12 cellular contexts compared by ENCODE assay signal in the genomic region with DNA sequence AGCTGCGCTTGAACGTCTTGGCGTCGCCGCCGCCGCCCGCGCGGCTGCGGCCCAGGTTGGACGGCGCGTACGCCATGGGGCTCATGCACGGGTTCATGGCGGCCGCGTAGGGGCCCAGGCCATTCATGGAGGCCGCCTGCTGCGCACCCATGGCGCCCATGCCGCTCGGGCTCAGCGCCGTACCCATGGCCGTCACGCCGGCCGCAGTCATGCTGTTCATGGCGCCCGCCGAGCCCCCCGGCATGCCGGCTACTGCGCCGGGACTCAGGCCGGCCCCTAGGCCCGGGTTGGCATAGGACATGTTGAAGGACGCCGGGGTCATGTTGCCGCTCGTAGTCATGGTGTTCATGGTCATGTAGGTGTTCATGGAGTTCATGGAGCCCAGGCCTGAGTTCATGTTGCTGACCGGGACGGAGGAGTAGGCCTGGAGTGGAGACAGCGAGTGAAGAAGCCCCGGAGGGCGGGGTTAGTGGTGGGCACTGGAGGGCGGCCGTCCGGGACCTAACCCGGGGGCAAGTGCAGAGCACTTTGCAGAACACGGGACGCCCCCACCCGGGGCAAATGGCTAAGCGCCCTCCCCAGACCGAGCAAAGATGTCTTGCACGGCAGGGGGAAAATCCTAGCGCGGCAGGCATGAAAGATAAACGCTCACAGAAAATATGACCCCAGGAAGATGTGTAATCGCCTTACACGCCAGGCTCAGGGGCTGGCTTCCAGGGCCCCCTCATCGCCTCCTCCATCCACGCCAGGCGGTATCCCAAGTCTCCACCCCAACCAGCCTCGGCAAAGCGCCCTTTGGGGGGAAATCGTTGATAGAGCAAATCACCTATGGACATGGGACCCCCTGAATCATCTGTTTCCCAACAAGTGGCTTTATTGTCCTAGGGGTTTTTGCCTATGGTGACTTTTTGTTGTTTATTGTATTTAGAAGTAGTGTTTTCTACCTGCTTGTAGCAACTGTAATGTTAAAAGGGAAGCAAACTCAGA. TPM values are rescaled to one million over a fixed set of nuclear protein-coding genes. Genes with fewer than 3 reads are reported as not detected.
DNase-seq lines count a peak whose midpoint lies in the region; ATAC-seq, FAIRE-seq and TF ChIP-seq lines count a peak whose summit lies in the region.
"Had no signal": no experiment of that assay in that cellular context is flagged by ENCODE, and none has a peak within 500 bp of the region (broad histone marks: within the 10 kb centered on the region; RNA-seq: fewer than 3 reads in every experiment).

No MANE protein-coding gene starts in this region.

- H3K9me3 Mint-ChIP-seq in activated naive CD8-positive, alpha-beta T cell treated with anti-CD3 and anti-CD28 coated beads, Interleukin-2, amount 10 ng/mL, durations not matched to agents 7 days and 5 days: peaks cover 3% of the 10 kb centered on the region
- peaks cover 21% of the 10 kb centered on the region for H3K9me3 Mint-ChIP-seq in activated naive CD8-positive, alpha-beta T cell treated with anti-CD3 and anti-CD28 coated beads for 36 hours
- no peaks in the 10 kb centered on the region for H3K9me3 Mint-ChIP-seq in osteocyte (ENCODE audit: unreplicated experiment)

- no peak overlapping the region for H2AFZ ChIP-seq in PC-9
- no peak overlapping the region for H2AFZ ChIP-seq in HepG2 (ENCODE audit: low read length)

- no peak for ATAC-seq in activated naive CD8-positive, alpha-beta T cell treated with anti-CD3 and anti-CD28 coated beads, Interleukin-2, amount 10 ng/mL, durations not matched to agents 7 days and 5 days (ENCODE audit: low read depth)
- ATAC-seq in HepG2 (no peak), upper lobe of left lung (ENCODE audit: low FRiP score in 2 of 2) (no peak)
- ATAC-seq: GM12878 had no signal

- H3K27ac ChIP-seq in PC-9 (peak overlapping the region; percentile 99), HepG2 (ENCODE audit: extremely low read length, insufficient read depth, low read length) (peak overlapping the region; percentile 96), upper lobe of left lung (peak overlapping the region; percentile 71 to 92 (median 89))
- H3K27ac ChIP-seq: neutrophil had no signal

- H3K36me3 ChIP-seq in PC-9 (ENCODE audit: low read depth) (peaks cover 21% of the 10 kb centered on the region; the same call in 1 of the 2 replicates), HepG2 (replicated peaks in 1 of 2; ENCODE audit: control insufficient read depth in 1 of 2, insufficient read depth in 2 of 2, low read length in 2 of 2) (peaks cover 9 to 14% of the 10 kb centered on the region in 2 experiments), upper lobe of left lung (no peaks in the 10 kb centered on the region)
- H3K36me3 ChIP-seq: neutrophil had no signal

- no peak for TF ChIP-seq EP300 in HepG2 (IDR thresholded peaks at IDR 0.05; ENCODE audit: low read depth in 2 of 2, low read length in 2 of 2)
- no peak for TF ChIP-seq EP300 in HepG2 (CRISPR knock-in tag; IDR thresholded peaks at IDR 0.05; ENCODE audit: borderline replicate concordance)
- no peak for TF ChIP-seq EP300 in upper lobe of left lung (IDR thresholded peaks at IDR 0.05)

- WGBS in HepG2 (ENCODE audit: low lambda C conversion rate): 95% methylated on average over 69 of the region's 69 CpGs
- 7 to 8% methylated on average over 28 to 39 of the region's 69 CpGs for WGBS in upper lobe of left lung, 2 donors

- H4K20me1 ChIP-seq in PC-9 (ENCODE audit: insufficient read depth) (no peaks in the 10 kb centered on the region), HepG2 (ENCODE audit: insufficient read depth, low read length) (no peaks in the 10 kb centered on the region)

- H3K9ac ChIP-seq in HepG2 (ENCODE audit: insufficient read depth, low read depth, low read length): peak overlapping the region; percentile 94

- peaks cover 4% of the 10 kb centered on the region for H3K36me3 Mint-ChIP-seq in activated naive CD8-positive, alpha-beta T cell treated with anti-CD3 and anti-CD28 coated beads, Interleukin-2, amount 10 ng/mL, durations not matched to agents 7 days and 5 days
- H3K36me3 Mint-ChIP-seq in activated naive CD8-positive, alpha-beta T cell treated with anti-CD3 and anti-CD28 coated beads for 36 hours: peaks cover 22% of the 10 kb centered on the region
- H3K36me3 Mint-ChIP-seq in osteocyte (ENCODE audit: unreplicated experiment): no peaks in the 10 kb centered on the region

- H3K4me3 ChIP-seq in PC-9 (peak overlapping the region; percentile 94), HepG2 (replicated peaks in 1 of 3; ENCODE audit: insufficient read depth in 1 of 3, low read depth in 2 of 3, low read length in 3 of 3) (peak overlapping the region; percentile 87 to 96 (median 95)), upper lobe of left lung (peak overlapping the region in 3 of 4 donors; percentile 47 to 62 (median 55))
- H3K4me3 ChIP-seq: GM12878 had no signal

- H3K9me3 ChIP-seq in PC-9 (ENCODE audit: insufficient read depth, low read depth): no peaks in the 10 kb centered on the region
- no peaks in the 10 kb centered on the region for H3K9me3 ChIP-seq in HepG2 (ENCODE audit: low read length)
- no peaks in the 10 kb centered on the region for H3K9me3 ChIP-seq in upper lobe of left lung

- no peak overlapping the region for H3K27ac Mint-ChIP-seq in activated naive CD8-positive, alpha-beta T cell treated with anti-CD3 and anti-CD28 coated beads, Interleukin-2, amount 10 ng/mL, durations not matched to agents 7 days and 5 days
- H3K27ac Mint-ChIP-seq in activated naive CD8-positive, alpha-beta T cell treated with anti-CD3 and anti-CD28 coated beads for 36 hours: no peak overlapping the region
- no peak overlapping the region for H3K27ac Mint-ChIP-seq in osteocyte (ENCODE audit: unreplicated experiment)

- no peak overlapping the region for H3K4me3 Mint-ChIP-seq in activated naive CD8-positive, alpha-beta T cell treated with anti-CD3 and anti-CD28 coated beads, Interleukin-2, amount 10 ng/mL, durations not matched to agents 7 days and 5 days
- no peak overlapping the region for H3K4me3 Mint-ChIP-seq in activated naive CD8-positive, alpha-beta T cell treated with anti-CD3 and anti-CD28 coated beads for 36 hours
- no peak overlapping the region for H3K4me3 Mint-ChIP-seq in osteocyte (ENCODE audit: unreplicated experiment)

- H3K4me2 ChIP-seq in PC-9 (peak overlapping the region; percentile 96), HepG2 (ENCODE audit: low read depth, low read length) (peak overlapping the region; percentile 70)

- in situ Hi-C loops in HepG2 (cut with HindIII; ENCODE audit: extremely low pct_ligation_motif_present, low pct_unique_long_range_greater_than_20kb): loop anchor here (5.0 kb wide), 1 partner anchor 340 kb away; no protein-coding TSS in a partner anchor

- H3K27me3 ChIP-seq in PC-9 (ENCODE audit: insufficient read depth, low read depth): no peaks in the 10 kb centered on the region
- H3K27me3 ChIP-seq in HepG2 (ENCODE audit: control insufficient read depth in 1 of 2, insufficient read depth in 2 of 2, low read length in 2 of 2): no peaks in the 10 kb centered on the region; a peak in 1 of 5 replicates
- H3K27me3 ChIP-seq in upper lobe of left lung: peaks cover 4 to 62% (median 29%) of the 10 kb centered on the region in 4 donors

- POLR2A ChIA-PET in activated naive CD8-positive, alpha-beta T cell treated with anti-CD3 and anti-CD28 coated beads, Interleukin-2, amount 10 ng/mL, durations not matched to agents 7 days and 5 days (lab: Charles Lee): no interaction called here
- POLR2A ChIA-PET in PC-9 (lab: Charles Lee; ENCODE audit: unreplicated experiment): no interaction called here
- POLR2A ChIA-PET in HepG2 (lab: Yijun Ruan, JAX): interaction anchor here (0.6 to 1.4 kb wide), 6 partner anchors 10 to 346 kb away, joined by 3 to 7 read pairs (median 4); no protein-coding TSS in a partner anchor

- intact Hi-C loops in PC-9 (cut with micrococcal nuclease; ENCODE audit: unreplicated experiment): loop anchor here (10.0 kb wide), 1 partner anchor 618 kb away; no protein-coding TSS in a partner anchor
- intact Hi-C loops in HepG2 (cut with micrococcal nuclease; ENCODE audit: unreplicated experiment): loop anchor here (5.0 kb wide), 2 partner anchors 110 to 205 kb away; no protein-coding TSS in a partner anchor

- CTCF ChIA-PET in PC-9 (lab: Charles Lee) (no interaction called here), HepG2 (lab: Yijun Ruan, JAX; ENCODE audit: low intra/inter-chr PET ratio, low total read pairs) (interaction anchor here (3.3 kb wide), 1 partner anchor 346 kb away, joined by 51 read pairs; no protein-coding TSS in a partner anchor)

- BruUV-seq in PC-9 (replicated peaks; lab: Mats Ljungman, UMichigan): no TSS peak
- BruUV-seq in HepG2 (replicated peaks; lab: Mats Ljungman, UMichigan): no TSS peak

- no peaks in the 10 kb centered on the region for H3K9me2 ChIP-seq in PC-9 (ENCODE audit: insufficient read depth)

- DNase-seq in activated naive CD8-positive, alpha-beta T cell treated with anti-CD3 and anti-CD28 coated beads, Interleukin-2, amount 10 ng/mL, durations not matched to agents 7 days and 5 days: peak; percentile 35
- DNase-seq in activated naive CD8-positive, alpha-beta T cell treated with anti-CD3 and anti-CD28 coated beads for 36 hours: no peak
- DNase-seq in PC-9 (peak in 1 of 2 experiments; percentile 47), HepG2 (ENCODE audit: low spot score) (no peak), upper lobe of left lung (peak in 1 of 2 donors; percentile 85), COLO829 (ENCODE audit: low spot score) (no peak), HuH-7.5 (ENCODE audit: low spot score) (no peak), osteocyte (ENCODE audit: extremely low spot score, unreplicated experiment) (no peak)
- DNase-seq: activated CD8-positive, alpha-beta memory T cell treated with anti-CD3 and anti-CD28 coated beads, Interleukin-2, amount 50 U/mL, for 4 hours had no signal

- no peak for FAIRE-seq in HepG2 (lab: Jason Lieb, UNC)
- FAIRE-seq: GM12878 had no signal

- H3F3A ChIP-seq in PC-9 (ENCODE audit: insufficient read depth, low read depth): peaks cover 33% of the 10 kb centered on the region

- H3K4me1 Mint-ChIP-seq in activated naive CD8-positive, alpha-beta T cell treated with anti-CD3 and anti-CD28 coated beads, Interleukin-2, amount 10 ng/mL, durations not matched to agents 7 days and 5 days: peaks cover 5% of the 10 kb centered on the region
- peaks cover 10% of the 10 kb centered on the region for H3K4me1 Mint-ChIP-seq in activated naive CD8-positive, alpha-beta T cell treated with anti-CD3 and anti-CD28 coated beads for 36 hours
- H3K4me1 Mint-ChIP-seq in osteocyte (ENCODE audit: unreplicated experiment): peaks cover 33% of the 10 kb centered on the region

- TF ChIP-seq CTCF in PC-9 (conservative IDR thresholded peaks at IDR 0.05): no peak
- TF ChIP-seq CTCF in HepG2 (CRISPR knock-in tag; IDR thresholded peaks at IDR 0.05): no peak
- no peak for TF ChIP-seq CTCF in upper lobe of left lung (IDR thresholded peaks at IDR 0.05)
- no peak for TF ChIP-seq CTCF in osteocyte (IDR thresholded peaks at IDR 0.05)

- H3K27me3 Mint-ChIP-seq in activated naive CD8-positive, alpha-beta T cell treated with anti-CD3 and anti-CD28 coated beads, Interleukin-2, amount 10 ng/mL, durations not matched to agents 7 days and 5 days: peaks cover 74% of the 10 kb centered on the region
- peaks cover 88% of the 10 kb centered on the region for H3K27me3 Mint-ChIP-seq in activated naive CD8-positive, alpha-beta T cell treated with anti-CD3 and anti-CD28 coated beads for 36 hours
- peaks cover 81% of the 10 kb centered on the region for H3K27me3 Mint-ChIP-seq in osteocyte (ENCODE audit: unreplicated experiment)

- TF ChIP-seq POLR2A in HepG2 (IDR thresholded peaks at IDR 0.05; ENCODE audit: insufficient read depth in 1 of 2, low read depth in 2 of 2, low read length in 2 of 2) (peak in 1 of 2 experiments; percentile 53; a peak in 1 of 4 replicates), upper lobe of left lung (IDR thresholded peaks at IDR 0.05) (no peak)

- TF ChIP-seq RAD21 in HepG2 (CRISPR knock-in tag; IDR thresholded peaks at IDR 0.05): no peak

- H3K4me1 ChIP-seq in PC-9 (replicated peaks; ENCODE audit: insufficient read depth): no peaks in the 10 kb centered on the region
- H3K4me1 ChIP-seq in HepG2 (ENCODE audit: insufficient read depth, low read length): peaks cover 54% of the 10 kb centered on the region
- peaks cover 16 to 47% (median 33%) of the 10 kb centered on the region in 4 donors for H3K4me1 ChIP-seq in upper lobe of left lung

- peaks cover 86% of the 10 kb centered on the region for H3K79me2 ChIP-seq in PC-9 (ENCODE audit: low read depth)
- peaks cover 80% of the 10 kb centered on the region for H3K79me2 ChIP-seq in HepG2 (ENCODE audit: insufficient read depth, low read length)

RNA-seq across cellular contexts. Expression of a gene that starts 2.5 kb away (rescaled TPM):
- total RNA-seq in activated naive CD8-positive, alpha-beta T cell treated with anti-CD3 and anti-CD28 coated beads, Interleukin-2, amount 10 ng/mL, durations not matched to agents 7 days and 5 days: not detected
- total RNA-seq in activated naive CD8-positive, alpha-beta T cell treated with anti-CD3 and anti-CD28 coated beads for 36 hours: not detected
- total RNA-seq in PC-9 (2021) (35.4 and 42.6 TPM in 2 replicates), HepG2 (2016; rRNA removed; fragmentation: Illumina TruSeq; extraction: Trizol) (58.1 and 58.6 TPM in 2 replicates), upper lobe of left lung (10 to 100 TPM; 25.1 to 69.2 (median 34.6) TPM), osteocyte (not detected in 2 replicates)
- 14.5 and 16.1 TPM in 2 replicates for total RNA-seq in HepG2 (2016; cell fraction: cytosol; rRNA removed; fragmentation: Illumina TruSeq; extraction: Trizol; ENCODE audit: low read depth)
- total RNA-seq in HepG2 (2016; cell fraction: insoluble cytoplasmic fraction; rRNA removed; fragmentation: Illumina TruSeq; extraction: Trizol): 51.7 and 53.7 TPM in 2 replicates
- total RNA-seq in HepG2 (2016; cell fraction: membrane; rRNA removed; fragmentation: Illumina TruSeq; extraction: Trizol): 58.2 and 61.8 TPM in 2 replicates
- 59.1 and 60.1 TPM in 2 replicates for total RNA-seq in HepG2 (2016; cell fraction: nucleus; rRNA removed; fragmentation: Illumina TruSeq; extraction: Trizol)
- polyA plus RNA-seq in HepG2 (2011; rRNA removed): 43.4 and 47.6 TPM in 2 replicates
- 41.8 and 44.7 TPM in 2 replicates for polyA plus RNA-seq in HepG2 (2011; cell fraction: cytosol; rRNA removed)
- 54.5 and 66.1 TPM in 2 replicates for polyA plus RNA-seq in HepG2 (2011; cell fraction: nucleus; rRNA removed)
- polyA plus RNA-seq in HepG2 (2012): 32.0 and 32.4 TPM in 2 replicates
- polyA plus RNA-seq in HepG2 (2016; cell fraction: cytosol; fragmentation: Illumina TruSeq; extraction: Trizol; ENCODE audit: low read depth): 9.3 and 9.9 TPM in 2 replicates
- 93.1 and 102 TPM in 2 replicates for polyA plus RNA-seq in HepG2 (2016; cell fraction: insoluble cytoplasmic fraction; fragmentation: Illumina TruSeq; extraction: Trizol; ENCODE audit: low read depth)
- polyA plus RNA-seq in HepG2 (2016; cell fraction: membrane; fragmentation: Illumina TruSeq; extraction: Trizol; ENCODE audit: low read depth): 37.3 and 39.0 TPM in 2 replicates
- polyA plus RNA-seq in HepG2 (2016; cell fraction: nucleus; fragmentation: Illumina TruSeq; extraction: Trizol; ENCODE audit: insufficient read depth, low read depth): 98.8 and 112 TPM in 2 replicates
- 4.0 and 60.9 TPM in 2 replicates for polyA minus RNA-seq in HepG2 (2011; rRNA and poly(A)+ RNA removed; ENCODE audit: low replicate concordance)
- polyA minus RNA-seq in HepG2 (2011; cell fraction: cytosol; rRNA and poly(A)+ RNA removed): 54.0 and 57.6 TPM in 2 replicates
- 76.0 and 85.0 TPM in 2 replicates for polyA minus RNA-seq in HepG2 (2011; cell fraction: nucleus; rRNA and poly(A)+ RNA removed)

RNA-seq across cellular contexts. Expression of a gene that starts 2.8 kb away (rescaled TPM):
- not detected for total RNA-seq in activated naive CD8-positive, alpha-beta T cell treated with anti-CD3 and anti-CD28 coated beads, Interleukin-2, amount 10 ng/mL, durations not matched to agents 7 days and 5 days
- total RNA-seq in activated naive CD8-positive, alpha-beta T cell treated with anti-CD3 and anti-CD28 coated beads for 36 hours: not detected
- total RNA-seq in PC-9 (2021) (4.7 and 5.2 TPM in 2 replicates), HepG2 (2016; rRNA removed; fragmentation: Illumina TruSeq; extraction: Trizol) (13.2 and 27.4 TPM in 2 replicates), upper lobe of left lung (10 to 100 TPM in 3 of 6 donors, 1 to 10 TPM in 3; 5.2 to 63.9 (median 10.8) TPM), osteocyte (not detected in 2 replicates)
- 21.5 and 24.0 TPM in 2 replicates for total RNA-seq in HepG2 (2016; cell fraction: cytosol; rRNA removed; fragmentation: Illumina TruSeq; extraction: Trizol; ENCODE audit: low read depth)
- total RNA-seq in HepG2 (2016; cell fraction: insoluble cytoplasmic fraction; rRNA removed; fragmentation: Illumina TruSeq; extraction: Trizol): 11.2 and 26.5 TPM in 2 replicates
- 16.2 and 16.4 TPM in 2 replicates for total RNA-seq in HepG2 (2016; cell fraction: membrane; rRNA removed; fragmentation: Illumina TruSeq; extraction: Trizol)
- total RNA-seq in HepG2 (2016; cell fraction: nucleus; rRNA removed; fragmentation: Illumina TruSeq; extraction: Trizol): 87.8 and 88.1 TPM in 2 replicates
- polyA plus RNA-seq in HepG2 (2011; rRNA removed): 8.6 and 9.3 TPM in 2 replicates
- polyA plus RNA-seq in HepG2 (2011; cell fraction: cytosol; rRNA removed): 2.6 and 3.9 TPM in 2 replicates
- 28.3 and 28.6 TPM in 2 replicates for polyA plus RNA-seq in HepG2 (2011; cell fraction: nucleus; rRNA removed)
- polyA plus RNA-seq in HepG2 (2012): 7.9 and 8.5 TPM in 2 replicates
- polyA plus RNA-seq in HepG2 (2016; cell fraction: cytosol; fragmentation: Illumina TruSeq; extraction: Trizol; ENCODE audit: low read depth): 3.5 and 4.5 TPM in 2 replicates
- 5.4 and 8.4 TPM in 2 replicates for polyA plus RNA-seq in HepG2 (2016; cell fraction: insoluble cytoplasmic fraction; fragmentation: Illumina TruSeq; extraction: Trizol; ENCODE audit: low read depth)
- 4.9 and 5.2 TPM in 2 replicates for polyA plus RNA-seq in HepG2 (2016; cell fraction: membrane; fragmentation: Illumina TruSeq; extraction: Trizol; ENCODE audit: low read depth)
- polyA plus RNA-seq in HepG2 (2016; cell fraction: nucleus; fragmentation: Illumina TruSeq; extraction: Trizol; ENCODE audit: insufficient read depth, low read depth): 52.2 and 52.8 TPM in 2 replicates
- polyA minus RNA-seq in HepG2 (2011; rRNA and poly(A)+ RNA removed; ENCODE audit: low replicate concordance): 0.61 and 8.5 TPM in 2 replicates
- polyA minus RNA-seq in HepG2 (2011; cell fraction: cytosol; rRNA and poly(A)+ RNA removed): 4.9 and 5.1 TPM in 2 replicates
- 136 TPM in 2 replicates for polyA minus RNA-seq in HepG2 (2011; cell fraction: nucleus; rRNA and poly(A)+ RNA removed)
- total RNA-seq: GM12878 had no signal
- polyA plus RNA-seq: BJ, GM12878 had no signal

Comparison
In these comparisons a context has a peak if more than half of its experiments do, and no peak if none do; other contexts are left out.
1. RNA of a gene that starts 2.5 kb away (total RNA-seq): 14.5 to 61.8 TPM in HepG2, 25.1 to 69.2 TPM in upper lobe of left lung and 35.4 to 42.6 TPM in PC-9; not detected in activated naive CD8-positive, alpha-beta T cell treated with anti-CD3 and anti-CD28 coated beads for 36 hours, not detected in osteocyte and not detected in activated naive CD8-positive, alpha-beta T cell treated with anti-CD3 and anti-CD28 coated beads, Interleukin-2, amount 10 ng/mL, durations not matched to agents 7 days and 5 days; every median in the first group is over 10 times any median in the second.
2. Peak in every context shown above with its lines, with median percentiles within 50 percentile points of each other: H3K27ac ChIP-seq and H3K4me3 ChIP-seq.